Comparison of ENCODE assay signal across 23 cellular contexts in the genomic region with DNA sequence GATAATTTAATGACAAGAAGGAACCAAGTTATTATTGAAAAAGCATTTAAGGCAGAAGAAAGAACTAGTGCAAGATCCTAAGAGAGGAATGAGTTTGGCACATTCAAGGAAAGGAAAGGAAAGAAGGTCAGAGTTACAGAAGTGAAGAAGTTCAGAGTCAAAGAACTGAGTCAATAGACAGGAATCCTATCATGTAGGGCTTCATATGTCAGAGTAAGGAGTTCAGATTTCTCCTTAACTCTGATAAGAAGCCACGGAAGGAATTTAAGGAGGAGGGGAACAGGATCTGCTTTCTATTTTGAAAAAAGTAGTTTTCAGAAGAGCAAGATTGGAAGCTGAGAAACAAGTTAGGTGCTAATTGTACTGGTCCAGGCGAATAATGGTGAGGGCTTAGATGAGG.
A peak's percentile ranks its signal among the peaks of the same experiment; 100 is the strongest.
DNase-seq lines count a peak whose midpoint lies in the region; ATAC-seq, FAIRE-seq and TF ChIP-seq lines count a peak whose summit lies in the region.
"Had no signal": no experiment of that assay in that cellular context is flagged by ENCODE, and none has a peak within 500 bp of the region (broad histone marks: within the 10 kb centered on the region; RNA-seq: fewer than 3 reads in every experiment).

No MANE protein-coding gene starts in this region.

- FAIRE-seq in GM12891 (lab: Jason Lieb, UNC), result peak; percentile 60
- FAIRE-seq: A204.1, GM19239, islet of Langerhans had no signal

- peaks cover 58% of the 10 kb centered on the region for H3K4me1 Mint-ChIP-seq in activated CD4-positive, alpha-beta T cell treated with anti-CD3 and anti-CD28 coated beads, Interleukin-2, amount 10 ng/mL, durations not matched to agents 24 days and 14 days
- H3K4me1 Mint-ChIP-seq in activated naive CD8-positive, alpha-beta T cell treated with anti-CD3 and anti-CD28 coated beads, Interleukin-2, amount 10 ng/mL, durations not matched to agents 7 days and 5 days, result peaks cover 38% of the 10 kb centered on the region
- peaks cover 7 to 21% of the 10 kb centered on the region in 2 donors for H3K4me1 Mint-ChIP-seq in natural killer cell

- no peak for TF ChIP-seq CTCF in natural killer cell (IDR thresholded peaks at IDR 0.05)

- intact Hi-C loops in activated CD4-positive, alpha-beta T cell treated with anti-CD3 and anti-CD28 coated beads, Interleukin-2, amount 10 ng/mL, durations not matched to agents 24 days and 14 days (cut with micrococcal nuclease), result loop anchor here (2.0 kb wide), 2 partner anchors 63 to 195 kb away; no protein-coding TSS in a partner anchor
- intact Hi-C loops in natural killer cell (cut with micrococcal nuclease), result no loop called here

- no peak overlapping the region for H3K4me3 Mint-ChIP-seq in activated CD4-positive, alpha-beta T cell treated with anti-CD3 and anti-CD28 coated beads, Interleukin-2, amount 10 ng/mL, durations not matched to agents 24 days and 14 days
- peak overlapping the region; percentile 8 for H3K4me3 Mint-ChIP-seq in activated naive CD8-positive, alpha-beta T cell treated with anti-CD3 and anti-CD28 coated beads, Interleukin-2, amount 10 ng/mL, durations not matched to agents 7 days and 5 days
- no peak overlapping the region for H3K4me3 Mint-ChIP-seq in natural killer cell
- H3K4me3 Mint-ChIP-seq: type B pancreatic cell had no signal

- peak overlapping the region; percentile 79 for H3K27ac Mint-ChIP-seq in activated CD4-positive, alpha-beta T cell treated with anti-CD3 and anti-CD28 coated beads, Interleukin-2, amount 10 ng/mL, durations not matched to agents 24 days and 14 days
- peak overlapping the region; percentile 95 for H3K27ac Mint-ChIP-seq in activated naive CD8-positive, alpha-beta T cell treated with anti-CD3 and anti-CD28 coated beads, Interleukin-2, amount 10 ng/mL, durations not matched to agents 7 days and 5 days
- H3K27ac Mint-ChIP-seq in natural killer cell, result peak overlapping the region; percentile 0 to 5
- H3K27ac Mint-ChIP-seq: type B pancreatic cell had no signal

- POLR2A ChIA-PET in activated naive CD8-positive, alpha-beta T cell treated with anti-CD3 and anti-CD28 coated beads, Interleukin-2, amount 10 ng/mL, durations not matched to agents 7 days and 5 days (lab: Charles Lee), result interaction anchor here (4.3 kb wide), 1 partner anchor 20 kb away, joined by 52 read pairs; no protein-coding TSS in a partner anchor

- no peak for DNase-seq in activated CD4-positive, alpha-beta T cell treated with anti-CD3 and anti-CD28 coated beads, Interleukin-2, amount 10 ng/mL, durations not matched to agents 24 days and 14 days
- no peak for DNase-seq in activated CD4-positive, alpha-beta T cell treated with anti-CD3 and anti-CD28 coated beads for 1 hour
- no peak for DNase-seq in GM12891 (ENCODE audit: insufficient read length, low spot score)
- DNase-seq in activated naive CD8-positive, alpha-beta T cell treated with anti-CD3 and anti-CD28 coated beads, Interleukin-2, amount 10 ng/mL, durations not matched to agents 7 days and 5 days, result no peak
- no peak for DNase-seq in natural killer cell
- no peak for DNase-seq in NCI-H1048 (lab: John Stamatoyannopoulos, UW)
- no peak for DNase-seq in stimulated activated CD4-positive, alpha-beta T cell treated with anti-CD3 and anti-CD28 coated beads, Interleukin-1b, Interleukin-23, amount 100 ng/mL, for 48 hours
- DNase-seq: amniotic stem cell; C1 segment of cervical spinal cord; DMS53; effector CD8-positive, alpha-beta T cell; esophagus squamous epithelium; H7; head of caudate nucleus; NCI-H1105; NCI-H69; PC-9; posterior cingulate gyrus had no signal

- H3K27me3 Mint-ChIP-seq in activated CD4-positive, alpha-beta T cell treated with anti-CD3 and anti-CD28 coated beads, Interleukin-2, amount 10 ng/mL, durations not matched to agents 24 days and 14 days, result no peaks in the 10 kb centered on the region
- H3K27me3 Mint-ChIP-seq in activated naive CD8-positive, alpha-beta T cell treated with anti-CD3 and anti-CD28 coated beads, Interleukin-2, amount 10 ng/mL, durations not matched to agents 7 days and 5 days, result no peaks in the 10 kb centered on the region
- no peaks in the 10 kb centered on the region for H3K27me3 Mint-ChIP-seq in natural killer cell (ENCODE audit: low read depth in 2 of 2)
- H3K27me3 Mint-ChIP-seq: type B pancreatic cell had no signal

- ATAC-seq in activated naive CD8-positive, alpha-beta T cell treated with anti-CD3 and anti-CD28 coated beads, Interleukin-2, amount 10 ng/mL, durations not matched to agents 7 days and 5 days (ENCODE audit: low read depth), result no peak
- ATAC-seq in natural killer cell (no peak), GM19035 (IDR thresholded peaks at IDR 0.05; ENCODE audit: unreplicated experiment) (no peak)

- peaks cover 19% of the 10 kb centered on the region for H3K36me3 Mint-ChIP-seq in activated CD4-positive, alpha-beta T cell treated with anti-CD3 and anti-CD28 coated beads, Interleukin-2, amount 10 ng/mL, durations not matched to agents 24 days and 14 days (ENCODE audit: low read depth)
- H3K36me3 Mint-ChIP-seq in activated naive CD8-positive, alpha-beta T cell treated with anti-CD3 and anti-CD28 coated beads, Interleukin-2, amount 10 ng/mL, durations not matched to agents 7 days and 5 days, result peaks cover 34% of the 10 kb centered on the region
- H3K36me3 Mint-ChIP-seq in natural killer cell, result no peaks in the 10 kb centered on the region
- H3K36me3 Mint-ChIP-seq: type B pancreatic cell had no signal

- peaks cover 25% of the 10 kb centered on the region for H3K9me3 Mint-ChIP-seq in activated CD4-positive, alpha-beta T cell treated with anti-CD3 and anti-CD28 coated beads, Interleukin-2, amount 10 ng/mL, durations not matched to agents 24 days and 14 days
- H3K9me3 Mint-ChIP-seq in activated naive CD8-positive, alpha-beta T cell treated with anti-CD3 and anti-CD28 coated beads, Interleukin-2, amount 10 ng/mL, durations not matched to agents 7 days and 5 days, result peaks cover 12% of the 10 kb centered on the region
- H3K9me3 Mint-ChIP-seq in natural killer cell, result peaks cover 0 to 2% of the 10 kb centered on the region in 2 donors

- no peak for TF ChIP-seq POLR2A in GM12891 (IDR thresholded peaks at IDR 0.05; ENCODE audit: low read depth, low read length)

TF ChIP-seq in GM12891, 5 proteins besides CTCF, POLR2A, EP300 and RAD21:
- TF ChIP-seq POU2F2 (IDR thresholded peaks at IDR 0.05; ENCODE audit: low read depth, low read length), result no peak

Comparison
In these comparisons a context has a peak if more than half of its experiments do, and no peak if none do; other contexts are left out.
1. H3K27ac Mint-ChIP-seq: peak in every context shown above with its lines; median percentile 95 in activated naive CD8-positive, alpha-beta T cell treated with anti-CD3 and anti-CD28 coated beads, Interleukin-2, amount 10 ng/mL, durations not matched to agents 7 days and 5 days; 79 in activated CD4-positive, alpha-beta T cell treated with anti-CD3 and anti-CD28 coated beads, Interleukin-2, amount 10 ng/mL, durations not matched to agents 24 days and 14 days; 2 in natural killer cell.